ENCODE assay signal across 1 cellular context in genomic region chr17:77087650-77088454, GRCh38.
A peak's percentile ranks its signal among the peaks of the same experiment; 100 is the strongest.
TF ChIP-seq lines count a peak whose summit lies in the region.

No MANE protein-coding gene starts in this region.

TF ChIP-seq in H1, 55 proteins besides CTCF, POLR2A, EP300 and RAD21:
- TF ChIP-seq YY1 (IDR thresholded peaks at IDR 0.05; ENCODE audit: low read depth, low read length) (0 out of 2 replicates have a peak, but pooled peaks have one; percentile 21), NRF1 (IDR thresholded peaks at IDR 0.05; ENCODE audit: low read depth, low read length) (no peak)
